Comparison of ENCODE assay signal across 12 cellular contexts in genomic region chr4:156201050-156201449, GRCh38.
DNase-seq lines count a peak whose midpoint lies in the region; ATAC-seq lines count a peak whose summit lies in the region.
"Had no signal": no experiment of that assay in that cellular context is flagged by ENCODE, and none has a peak within 500 bp of the region (broad histone marks: within the 10 kb centered on the region; RNA-seq: fewer than 3 reads in every experiment).

No MANE protein-coding gene starts in this region.

- DNase-seq in activated effector memory CD4-positive, alpha-beta T cell treated with anti-CD3 and anti-CD28 coated beads, Interleukin-2, amount 50 U/mL, for 16 hours = no peak
- DNase-seq in activated CD4-positive, CD25-positive, alpha-beta regulatory T cell treated with anti-CD3 and anti-CD28 coated beads, Interleukin-2, amount 50 U/mL, for 72 hours = no peak
- DNase-seq in NOMO-1 (lab: John Stamatoyannopoulos, UW; ENCODE audit: unreplicated experiment in 2 of 2) (no peak), cerebellar nuclear complex (lab: John Stamatoyannopoulos, UW) (no peak)
- DNase-seq: activated CD4-positive, alpha-beta T cell treated with anti-CD3 and anti-CD28 coated beads, Interleukin-2, amount 10 ng/mL, durations not matched to agents 24 days and 14 days; activated gamma-delta T cell; NK-92 treated with Interleukin-12 subunit alpha and Interleukin-12 subunit beta, amount 100 ng/mL, for 24 hours; stimulated activated CD4-positive, alpha-beta T cell treated with anti-CD3 and anti-CD28 coated beads, Interleukin-2, amount 100 ng/mL, for 24 hours; stimulated activated naive CD4-positive, alpha-beta T cell treated with Interleukin-2 at 50 U/mL for 16 hours had no signal

- ATAC-seq in GM19043 (IDR thresholded peaks at IDR 0.05; ENCODE audit: low read depth, unreplicated experiment) (peak; percentile 92), GM21737 (IDR thresholded peaks at IDR 0.05; ENCODE audit: unreplicated experiment) (peak; percentile 85), HG03103 (IDR thresholded peaks at IDR 0.05; ENCODE audit: low read depth, unreplicated experiment) (peak; percentile 96)
